In the genomic region with DNA sequence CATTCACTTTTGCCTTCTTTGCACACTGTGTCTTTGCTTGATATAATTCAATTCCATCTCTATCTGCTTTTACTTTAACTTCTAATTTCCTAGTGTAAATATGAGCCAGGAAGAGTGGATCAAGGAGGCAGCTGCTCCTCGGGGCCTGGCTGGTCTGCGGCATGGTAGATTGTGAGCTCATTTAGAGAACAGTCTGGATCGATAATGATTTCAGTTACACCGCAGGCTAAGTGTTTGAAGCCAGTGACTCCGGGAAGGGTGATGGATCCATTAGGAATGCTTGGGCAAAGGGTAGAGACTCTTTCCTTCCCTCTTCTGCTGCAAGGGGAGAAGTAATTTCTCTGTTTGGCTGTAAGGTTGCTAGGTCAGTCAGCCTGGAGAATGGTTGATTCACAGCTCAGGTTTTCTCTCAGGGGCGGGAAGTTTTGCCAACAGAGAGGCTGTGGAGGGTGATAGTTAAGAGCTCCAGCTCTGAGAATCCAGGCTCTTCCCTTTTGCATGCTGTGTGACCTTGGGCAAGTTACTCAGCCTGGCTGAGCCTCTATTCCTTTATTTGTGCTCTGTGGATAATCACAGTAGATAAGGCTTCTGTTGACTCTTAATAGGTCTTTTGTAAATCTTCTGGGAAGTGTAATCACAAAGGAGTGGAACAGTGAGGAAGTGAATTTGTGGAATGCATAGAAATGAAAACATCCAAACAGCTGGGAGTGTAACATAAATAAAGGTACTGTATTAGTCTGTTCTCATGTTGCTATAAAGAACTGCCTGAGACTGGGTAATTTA, we compare ENCODE assay signal across 15 cellular contexts.
A peak's percentile ranks its signal among the peaks of the same experiment; 100 is the strongest.
DNase-seq lines count a peak whose midpoint lies in the region; ATAC-seq and TF ChIP-seq lines count a peak whose summit lies in the region.
"Had no signal": no experiment of that assay in that cellular context is flagged by ENCODE, and none has a peak within 500 bp of the region (broad histone marks: within the 10 kb centered on the region; RNA-seq: fewer than 3 reads in every experiment).

No MANE protein-coding gene starts in this region.

- in situ Hi-C loops in SK-MEL-5 (cut with HindIII; ENCODE audit: low pct_unique_long_range_greater_than_20kb, low sequenced_read_pairs): no loop called here

- ATAC-seq in GM19035 (IDR thresholded peaks at IDR 0.05; ENCODE audit: unreplicated experiment): no peak
- ATAC-seq: HCT116 had no signal

- H3K4me3 ChIP-seq in fibroblast of villous mesenchyme (ENCODE audit: low read depth, low read length): no peak overlapping the region

- H3K36me3 Mint-ChIP-seq in progenitor cell of endocrine pancreas (ENCODE audit: insufficient read depth): no peaks in the 10 kb centered on the region

- H3K27ac Mint-ChIP-seq in progenitor cell of endocrine pancreas: peak overlapping the region; percentile 15
- H3K27ac Mint-ChIP-seq: CD4-positive, CD25-positive, alpha-beta regulatory T cell had no signal

- no peaks in the 10 kb centered on the region for H3K27me3 Mint-ChIP-seq in progenitor cell of endocrine pancreas
- H3K27me3 Mint-ChIP-seq: CD4-positive, CD25-positive, alpha-beta regulatory T cell had no signal

- H3K4me1 Mint-ChIP-seq in progenitor cell of endocrine pancreas (ENCODE audit: low read depth): peaks cover 16% of the 10 kb centered on the region

- peak; percentile 37 for DNase-seq in H4 (ENCODE audit: low spot score)
- DNase-seq in SK-MEL-5 (ENCODE audit: low read depth, low spot score): peak; percentile 43
- peak; percentile 8 for DNase-seq in fibroblast of villous mesenchyme (ENCODE audit: low read depth)
- DNase-seq in progenitor cell of endocrine pancreas (ENCODE audit: low spot score, unreplicated experiment): no peak
- DNase-seq in NCI-H226: no peak
- DNase-seq in activated CD4-positive, alpha-beta T cell treated with anti-CD3 and anti-CD28 coated beads, Interleukin-2, amount 50 U/mL, for 4 hours: no peak
- DNase-seq: ACHN; AML-193; CD4-positive, CD25-positive, alpha-beta regulatory T cell; NCI-H2029 treated with DMSO at 0.1 percent for 48 hours; NCI-H2227 treated with DMSO at 0.1 percent for 48 hours; NCI-H526 treated with DMSO at 0.1 percent for 48 hours; SHP77 treated with DMSO at 0.1 percent for 48 hours had no signal

- H3K4me3 Mint-ChIP-seq in progenitor cell of endocrine pancreas (ENCODE audit: low read depth): no peak overlapping the region
- H3K4me3 Mint-ChIP-seq: CD4-positive, CD25-positive, alpha-beta regulatory T cell had no signal

- H3K9me3 Mint-ChIP-seq in progenitor cell of endocrine pancreas (ENCODE audit: low read depth): no peaks in the 10 kb centered on the region
- H3K9me3 Mint-ChIP-seq: CD4-positive, CD25-positive, alpha-beta regulatory T cell had no signal

- TF ChIP-seq CTCF in fibroblast of villous mesenchyme (IDR thresholded peaks at IDR 0.05; ENCODE audit: insufficient read depth, low read depth, low read length): no peak
- TF ChIP-seq CTCF in progenitor cell of endocrine pancreas (IDR thresholded peaks at IDR 0.05; ENCODE audit: unreplicated experiment): no peak

Comparison
In these comparisons a context has a peak if more than half of its experiments do, and no peak if none do; other contexts are left out.
1. DNase-seq: peak in H4 (single experiment), SK-MEL-5 (single experiment) and fibroblast of villous mesenchyme (single experiment); none in progenitor cell of endocrine pancreas (single experiment), NCI-H226 (single experiment) and activated CD4-positive, alpha-beta T cell treated with anti-CD3 and anti-CD28 coated beads, Interleukin-2, amount 50 U/mL, for 4 hours (0 of 2).